ENCODE assay signal across 10 cellular contexts in genomic region chr2:241009191-241009590, GRCh38. TPM values are rescaled to one million over a fixed set of nuclear protein-coding genes. Genes with fewer than 3 reads are reported as not detected.
DNase-seq lines count a peak whose midpoint lies in the region; ATAC-seq, FAIRE-seq and TF ChIP-seq lines count a peak whose summit lies in the region.
"Had no signal": no experiment of that assay in that cellular context is flagged by ENCODE, and none has a peak within 500 bp of the region (broad histone marks: within the 10 kb centered on the region; RNA-seq: fewer than 3 reads in every experiment).

No MANE protein-coding gene starts in this region.

- BruUV-seq in HepG2 (replicated peaks; lab: Mats Ljungman, UMichigan), result no TSS peak

- no peaks in the 10 kb centered on the region for H4K20me1 ChIP-seq in HepG2 (ENCODE audit: insufficient read depth, low read length)

- in situ Hi-C loops in HepG2 (cut with HindIII; ENCODE audit: extremely low pct_ligation_motif_present, low pct_unique_long_range_greater_than_20kb), result no loop called here

- ATAC-seq in HepG2 (peak; percentile 6; the same call in 2 of the 3 replicates), right lobe of liver (no peak)
- ATAC-seq in naive thymus-derived CD8-positive, alpha-beta T cell, result no peak

- peak overlapping the region; percentile 48 to 90 (median 78) for H3K4me3 Mint-ChIP-seq in naive thymus-derived CD8-positive, alpha-beta T cell

- H3K9ac ChIP-seq in HepG2 (ENCODE audit: insufficient read depth, low read depth, low read length), result no peak overlapping the region

- H3K4me1 ChIP-seq in HepG2 (ENCODE audit: insufficient read depth, low read length) (peaks cover 16% of the 10 kb centered on the region), right lobe of liver (no peaks in the 10 kb centered on the region), ascending aorta (peaks cover 4 to 18% of the 10 kb centered on the region in 2 donors)

- peak overlapping the region; percentile 81 for H3K4me2 ChIP-seq in HepG2 (ENCODE audit: low read depth, low read length)

- WGBS in HepG2 (ENCODE audit: low lambda C conversion rate), result 69% methylated on average over 2 of the region's 2 CpGs
- 60% methylated on average over 1 of the region's 2 CpGs for WGBS in right lobe of liver (ENCODE audit: insufficient coverage, low coverage, low lambda C conversion rate, missing lambda C conversion rate)

- peaks cover 33 to 75% (median 58%) of the 10 kb centered on the region in 4 donors for H3K4me1 Mint-ChIP-seq in naive thymus-derived CD8-positive, alpha-beta T cell

- H3K36me3 ChIP-seq in HepG2 (replicated peaks in 1 of 2; ENCODE audit: control insufficient read depth in 1 of 2, insufficient read depth in 2 of 2, low read length in 2 of 2) (no peaks in the 10 kb centered on the region), right lobe of liver (no peaks in the 10 kb centered on the region), ascending aorta (peaks cover under 1 to 5% of the 10 kb centered on the region in 2 donors)

- H3K27me3 Mint-ChIP-seq in naive thymus-derived CD8-positive, alpha-beta T cell, result no peaks in the 10 kb centered on the region

- no peak overlapping the region for H3K27ac ChIP-seq in HepG2 (ENCODE audit: extremely low read length, insufficient read depth, low read length)
- no peak overlapping the region for H3K27ac ChIP-seq in right lobe of liver
- H3K27ac ChIP-seq in ascending aorta, result peak overlapping the region; percentile 64 to 76

- TF ChIP-seq EP300 in HepG2 (IDR thresholded peaks at IDR 0.05; ENCODE audit: low read depth in 2 of 2, low read length in 2 of 2) (no peak), HepG2 (CRISPR knock-in tag; IDR thresholded peaks at IDR 0.05; ENCODE audit: borderline replicate concordance) (no peak)

- TF ChIP-seq CTCF in HepG2 (CRISPR knock-in tag; IDR thresholded peaks at IDR 0.05), result no peak
- no peak for TF ChIP-seq CTCF in right lobe of liver (IDR thresholded peaks at IDR 0.05)
- TF ChIP-seq CTCF in ascending aorta (IDR thresholded peaks at IDR 0.05), result no peak

- no peaks in the 10 kb centered on the region for H3K79me2 ChIP-seq in HepG2 (ENCODE audit: insufficient read depth, low read length)

- H3K9me3 ChIP-seq in HepG2 (ENCODE audit: low read length) (no peaks in the 10 kb centered on the region; the same call in 1 of the 2 replicates), right lobe of liver (no peaks in the 10 kb centered on the region), ascending aorta (peaks cover 4 to 20% of the 10 kb centered on the region in 2 donors)

- no peak for TF ChIP-seq POLR2A in HepG2 (IDR thresholded peaks at IDR 0.05; ENCODE audit: insufficient read depth in 1 of 2, low read depth in 2 of 2, low read length in 2 of 2)
- no peak for TF ChIP-seq POLR2A in right lobe of liver (IDR thresholded peaks at IDR 0.05)

- FAIRE-seq in HepG2 (lab: Jason Lieb, UNC), result no peak

- H3K9me3 Mint-ChIP-seq in naive thymus-derived CD8-positive, alpha-beta T cell, result peaks cover 5 to 20% (median 9%) of the 10 kb centered on the region in 9 donors

- CTCF ChIA-PET in HepG2 (lab: Yijun Ruan, JAX; ENCODE audit: low intra/inter-chr PET ratio, low total read pairs), result no interaction called here

- H3K4me3 ChIP-seq in HepG2 (replicated peaks in 1 of 3; ENCODE audit: insufficient read depth in 1 of 3, low read depth in 2 of 3, low read length in 3 of 3) (peak overlapping the region in 1 of 3 experiments; percentile 67; a peak in 1 of 6 replicates), right lobe of liver (no peak overlapping the region), ascending aorta (peak overlapping the region in 1 of 2 donors; percentile 57)

- H3K27me3 ChIP-seq in HepG2 (ENCODE audit: control insufficient read depth in 1 of 2, insufficient read depth in 2 of 2, low read length in 2 of 2) (peaks cover 2 to 34% of the 10 kb centered on the region in 2 experiments; a peak in 4 of 5 replicates), right lobe of liver (no peaks in the 10 kb centered on the region), ascending aorta (no peaks in the 10 kb centered on the region)

- no peak overlapping the region for H2AFZ ChIP-seq in HepG2 (ENCODE audit: low read length)

- no peak for TF ChIP-seq RAD21 in HepG2 (CRISPR knock-in tag; IDR thresholded peaks at IDR 0.05)

- H3K36me3 Mint-ChIP-seq in naive thymus-derived CD8-positive, alpha-beta T cell, result peaks cover 2 to 10% (median 8%) of the 10 kb centered on the region in 3 donors
- H3K36me3 Mint-ChIP-seq: CD4-positive, CD25-positive, alpha-beta regulatory T cell had no signal

- H3K27ac Mint-ChIP-seq in naive thymus-derived CD8-positive, alpha-beta T cell, result peak overlapping the region; percentile 88 to 97 (median 96)

- POLR2A ChIA-PET in HepG2 (lab: Yijun Ruan, JAX), result no interaction called here
- POLR2A ChIA-PET in naive thymus-derived CD8-positive, alpha-beta T cell (lab: Charles Lee), result interaction anchor here (0.9 to 3.3 kb wide), 20 partner anchors 8 to 141 kb away, joined by 3 to 31 read pairs (median 6); partner anchors contain the start of genes MTERF4, PASK, PPP1R7 and SNED1

- DNase-seq in HepG2 (ENCODE audit: low spot score) (no peak), right lobe of liver (no peak), ascending aorta (ENCODE audit: low spot score in 2 of 2) (no peak), COR-L47 (lab: John Stamatoyannopoulos, UW) (no peak), NAMALWA (ENCODE audit: low spot score) (no peak), DMS 273 (lab: John Stamatoyannopoulos, UW; ENCODE audit: unreplicated experiment) (no peak), NCI-H2107 treated with DMSO at 0.1 percent for 48 hours (lab: John Stamatoyannopoulos, UW; ENCODE audit: unreplicated experiment) (no peak)
- DNase-seq in naive thymus-derived CD8-positive, alpha-beta T cell, result no peak
- DNase-seq: NK-92 treated with Interleukin-12 subunit alpha and Interleukin-12 subunit beta, amount 100 ng/mL, for 24 hours had no signal

- intact Hi-C loops in HepG2 (cut with micrococcal nuclease; ENCODE audit: unreplicated experiment) (no loop called here), right lobe of liver (cut with DNase I) (no loop called here), ascending aorta (cut with DNase I) (no loop called here)

RNA-seq across cellular contexts. Expression of gene SNED1, which starts 10.8 kb away (rescaled TPM):
- total RNA-seq in HepG2 (2016; rRNA removed; fragmentation: Illumina TruSeq; extraction: Trizol) (0.15 TPM in 1 of 2 replicates, not detected in the other), right lobe of liver (10 to 100 TPM in 4 of 6 experiments, 1 to 10 TPM in 2; 7.4 to 27.8 (median 13.2) TPM), ascending aorta (84.3 TPM)
- 0.09 and 0.10 TPM in 2 replicates for total RNA-seq in HepG2 (2016; cell fraction: cytosol; rRNA removed; fragmentation: Illumina TruSeq; extraction: Trizol; ENCODE audit: low read depth)
- total RNA-seq in HepG2 (2016; cell fraction: insoluble cytoplasmic fraction; rRNA removed; fragmentation: Illumina TruSeq; extraction: Trizol), result 0.03 and 0.26 TPM in 2 replicates
- 0.10 and 0.12 TPM in 2 replicates for total RNA-seq in HepG2 (2016; cell fraction: membrane; rRNA removed; fragmentation: Illumina TruSeq; extraction: Trizol)
- total RNA-seq in HepG2 (2016; cell fraction: nucleus; rRNA removed; fragmentation: Illumina TruSeq; extraction: Trizol), result 0.13 and 0.62 TPM in 2 replicates
- 0.35 and 0.65 TPM in 2 replicates for polyA plus RNA-seq in HepG2 (2011; rRNA removed)
- polyA plus RNA-seq in HepG2 (2011; cell fraction: cytosol; rRNA removed), result 0.06 and 0.32 TPM in 2 replicates
- 1.2 and 1.4 TPM in 2 replicates for polyA plus RNA-seq in HepG2 (2011; cell fraction: nucleus; rRNA removed)
- polyA plus RNA-seq in HepG2 (2012), result 0.31 and 0.46 TPM in 2 replicates
- polyA plus RNA-seq in HepG2 (2016; cell fraction: cytosol; fragmentation: Illumina TruSeq; extraction: Trizol; ENCODE audit: low read depth), result 0.03 and 0.10 TPM in 2 replicates
- polyA plus RNA-seq in HepG2 (2016; cell fraction: insoluble cytoplasmic fraction; fragmentation: Illumina TruSeq; extraction: Trizol; ENCODE audit: low read depth), result 0.04 and 0.24 TPM in 2 replicates
- polyA plus RNA-seq in HepG2 (2016; cell fraction: membrane; fragmentation: Illumina TruSeq; extraction: Trizol; ENCODE audit: low read depth), result 0.02 and 0.09 TPM in 2 replicates
- polyA plus RNA-seq in HepG2 (2016; cell fraction: nucleus; fragmentation: Illumina TruSeq; extraction: Trizol; ENCODE audit: insufficient read depth, low read depth), result 0.19 and 1.7 TPM in 2 replicates
- 0.96 and 3.2 TPM in 2 replicates for polyA minus RNA-seq in HepG2 (2011; rRNA and poly(A)+ RNA removed; ENCODE audit: low replicate concordance)
- 0.44 and 0.79 TPM in 2 replicates for polyA minus RNA-seq in HepG2 (2011; cell fraction: cytosol; rRNA and poly(A)+ RNA removed)
- polyA minus RNA-seq in HepG2 (2011; cell fraction: nucleus; rRNA and poly(A)+ RNA removed), result 0.52 and 0.99 TPM in 2 replicates
- 10 to 100 TPM; 91.8 to 99.9 TPM for total RNA-seq in naive thymus-derived CD8-positive, alpha-beta T cell
- polyA plus RNA-seq in naive thymus-derived CD8-positive, alpha-beta T cell, result 1 to 10 TPM in 2 of 3 donors, under 1 TPM in 1; 0.60 to 3.0 (median 1.4) TPM

Comparison
In these comparisons a context has a peak if more than half of its experiments do, and no peak if none do; other contexts are left out.
1. RNA of gene SNED1, which starts 10.8 kb away (total RNA-seq): 91.8 to 99.9 TPM in naive thymus-derived CD8-positive, alpha-beta T cell, 84.3 TPM in ascending aorta (single experiment) and 7.4 to 27.8 TPM in right lobe of liver; 0.03 to 0.62 TPM in HepG2; every median in the first group is over 4 times any median in the second.
2. H3K27ac ChIP-seq: peak in ascending aorta (2 of 2); none in HepG2 (single experiment) and right lobe of liver (0 of 3).